Comparison of ENCODE assay signal across 8 cellular contexts in genomic region chrX:107117993-107118321, GRCh38. TPM values are rescaled to one million over a fixed set of nuclear protein-coding genes. Genes with fewer than 3 reads are reported as not detected.
DNase-seq lines count a peak whose midpoint lies in the region; ATAC-seq and TF ChIP-seq lines count a peak whose summit lies in the region.

No MANE protein-coding gene starts in this region.

- ATAC-seq in thoracic aorta (ENCODE audit: insufficient number of reproducible peaks, low FRiP score, low read depth) = no peak

- H3K4me3 ChIP-seq in HL-60 (replicated peaks; ENCODE audit: insufficient read depth, low read length) = peak overlapping the region; percentile 69
- H3K4me3 ChIP-seq in breast epithelium = peak overlapping the region; percentile 60 to 71 (median 66)
- peak overlapping the region; percentile 71 for H3K4me3 ChIP-seq in thoracic aorta

- H3K27me3 ChIP-seq in HL-60 (ENCODE audit: insufficient read depth, poor library complexity, severe bottlenecking) (no peaks in the 10 kb centered on the region), breast epithelium (peaks cover 0 to 47% of the 10 kb centered on the region in 2 donors), thoracic aorta (replicated peaks; ENCODE audit: insufficient read depth) (no peaks in the 10 kb centered on the region)

- peak overlapping the region; percentile 74 for H3K27ac ChIP-seq in HL-60 (replicated peaks)
- H3K27ac ChIP-seq in breast epithelium = peak overlapping the region; percentile 9 to 69
- H3K27ac ChIP-seq in thoracic aorta = peak overlapping the region in 1 of 2 donors; percentile 59

- no peak for TF ChIP-seq POLR2A in breast epithelium (IDR thresholded peaks at IDR 0.05)

- peak overlapping the region; percentile 98 for H3K9ac ChIP-seq in ES-I3 (ENCODE audit: low read depth, low read length)

- H3K9me3 ChIP-seq in ES-I3 (ENCODE audit: control insufficient read depth, insufficient read depth, low read length) (no peaks in the 10 kb centered on the region), breast epithelium (no peaks in the 10 kb centered on the region), thoracic aorta (no peaks in the 10 kb centered on the region)

- H3K4me1 ChIP-seq in ES-I3 (ENCODE audit: insufficient read depth, low read length) = no peaks in the 10 kb centered on the region
- H3K4me1 ChIP-seq in breast epithelium = no peaks in the 10 kb centered on the region
- peaks cover 4 to 6% of the 10 kb centered on the region in 2 donors for H3K4me1 ChIP-seq in thoracic aorta (ENCODE audit: control insufficient read depth in 1 of 2, low read depth in 2 of 2)

- intact Hi-C loops in breast epithelium (cut with DNase I; ENCODE audit: low total_unique reads) = no loop called here

- peak in 1 of 2 experiments; percentile 2 for DNase-seq in HL-60 (ENCODE audit: low read depth in 1 of 2, low spot score in 1 of 2)
- DNase-seq in breast epithelium (ENCODE audit: low spot score in 2 of 2) = no peak
- peak; percentile 40 for DNase-seq in left kidney (ENCODE audit: low read depth, low spot score)
- no peak for DNase-seq in thoracic aorta (ENCODE audit: low spot score)
- DNase-seq in SKM-1 (lab: John Stamatoyannopoulos, UW; ENCODE audit: unreplicated experiment) = no peak
- no peak for DNase-seq in midbrain (lab: John Stamatoyannopoulos, UW)
- DNase-seq in effector CD8-positive, alpha-beta T cell (lab: John Stamatoyannopoulos, UW) = no peak

- TF ChIP-seq CTCF in HL-60 (IDR thresholded peaks at IDR 0.05; ENCODE audit: insufficient read depth, low read length) = no peak
- no peak for TF ChIP-seq CTCF in breast epithelium (IDR thresholded peaks at IDR 0.05)
- no peak for TF ChIP-seq CTCF in thoracic aorta (IDR thresholded peaks at IDR 0.05)

- peaks cover 18% of the 10 kb centered on the region; the same call in 1 of the 2 replicates for H3K36me3 ChIP-seq in ES-I3 (ENCODE audit: insufficient read depth, low read length)
- no peaks in the 10 kb centered on the region for H3K36me3 ChIP-seq in breast epithelium
- H3K36me3 ChIP-seq in thoracic aorta = peaks cover 13% of the 10 kb centered on the region

RNA-seq across cellular contexts. Expression of gene RBM41, which starts 0.7 kb away (rescaled TPM):
- total RNA-seq in breast epithelium (10 to 100 TPM; 12.0 to 32.5 (median 17.0) TPM), thoracic aorta (10 to 100 TPM; 17.2 to 19.4 TPM)
